14 cellular contexts compared by ENCODE assay signal in genomic region chr2:46460241-46460921, GRCh38. TPM values are rescaled to one million over a fixed set of nuclear protein-coding genes. Genes with fewer than 3 reads are reported as not detected.
DNase-seq lines count a peak whose midpoint lies in the region; ATAC-seq, FAIRE-seq and TF ChIP-seq lines count a peak whose summit lies in the region.
"Had no signal": no experiment of that assay in that cellular context is flagged by ENCODE, and none has a peak within 500 bp of the region (broad histone marks: within the 10 kb centered on the region; RNA-seq: fewer than 3 reads in every experiment).

No MANE protein-coding gene starts in this region.

- H4K91ac ChIP-seq in H1 (replicated peaks; ENCODE audit: insufficient read length, low read length): no peak overlapping the region

- DNase-seq in RWPE1 (ENCODE audit: low spot score) (no peak), H1 (ENCODE audit: low read depth in 1 of 2, low spot score in 2 of 2) (no peak), spleen (no peak), omental fat pad (ENCODE audit: low spot score) (no peak), A673 (ENCODE audit: low spot score) (no peak), NCI-H774 (lab: John Stamatoyannopoulos, UW) (no peak)
- no peak for DNase-seq in naive thymus-derived CD8-positive, alpha-beta T cell
- DNase-seq: activated CD8-positive, alpha-beta memory T cell treated with anti-CD3 and anti-CD28 coated beads for 24 hours; activated naive CD4-positive, alpha-beta T cell treated with Interleukin-2 at 50 U/mL for 16 hours; GM23248; naive thymus-derived CD4-positive, alpha-beta T cell; NCI-H1694 had no signal

- peak overlapping the region; percentile 9; the same call in 1 of the 2 replicates for H2AK5ac ChIP-seq in H1 (ENCODE audit: low read depth, low read length)

- no peak overlapping the region for H2BK12ac ChIP-seq in H1 (ENCODE audit: low read depth, low read length)

- TF ChIP-seq CTCF in RWPE1 (conservative IDR thresholded peaks at IDR 0.05; ENCODE audit: low read depth): no peak
- TF ChIP-seq CTCF in H1 (IDR thresholded peaks at IDR 0.05; ENCODE audit: control extremely low read depth in 1 of 3, insufficient read depth in 1 of 3, low read depth in 1 of 3, low read length in 3 of 3): no peak
- no peak for TF ChIP-seq CTCF in liver (IDR thresholded peaks at IDR 0.05; ENCODE audit: low read depth, low read length, missing input control)
- no peak for TF ChIP-seq CTCF in spleen (IDR thresholded peaks at IDR 0.05 in 8 of 11, conservative IDR thresholded peaks at IDR 0.05 in 3 of 11)
- TF ChIP-seq CTCF in omental fat pad (IDR thresholded peaks at IDR 0.05): no peak
- no peak for TF ChIP-seq CTCF in A673 (conservative IDR thresholded peaks at IDR 0.05; ENCODE audit: low read depth, low read length)

- H3K18ac ChIP-seq in H1 (ENCODE audit: extremely low read depth, low read length): no peak overlapping the region

- POLR2A ChIA-PET in RWPE1 (lab: Yijun Ruan, JAX; ENCODE audit: low non-redundant PET): no interaction called here
- POLR2A ChIA-PET in H1 (lab: Charles Lee; ENCODE audit: partially characterized antibody): interaction anchor here (0.6 kb wide), 1 partner anchor 22 kb away, joined by 3 read pairs; no protein-coding TSS in a partner anchor
- POLR2A ChIA-PET in A673 (lab: Charles Lee; ENCODE audit: low non-redundant PET): no interaction called here
- POLR2A ChIA-PET in naive thymus-derived CD8-positive, alpha-beta T cell (lab: Charles Lee): no interaction called here

- H3K14ac ChIP-seq in H1 (ENCODE audit: insufficient read length): no peak overlapping the region

- H3K9ac ChIP-seq in H1 (replicated peaks in 1 of 4; ENCODE audit: extremely low read depth in 1 of 4, low read depth in 3 of 4, low read length in 3 of 4): no peak overlapping the region
- no peak overlapping the region for H3K9ac ChIP-seq in liver (ENCODE audit: low read depth in 1 of 2, low read length in 2 of 2)
- H3K9ac ChIP-seq: GM23248 had no signal

- no peaks in the 10 kb centered on the region for H3K79me2 ChIP-seq in H1 (ENCODE audit: control insufficient read depth in 1 of 2, insufficient read depth in 2 of 2, low read length in 2 of 2)

- no TSS peak for BruUV-seq in A673 (replicated peaks; lab: Mats Ljungman, UMichigan)

- no peak overlapping the region for H3K4me3 Mint-ChIP-seq in naive thymus-derived CD8-positive, alpha-beta T cell
- H3K4me3 Mint-ChIP-seq: naive thymus-derived CD4-positive, alpha-beta T cell; T-helper 1 cell treated with Interleukin-12 subunit alpha and Interleukin-12 subunit beta and Interleukin-4 antibody, amounts not matched to agents 30 μg/mL and 1 μg/mL, for 36 hours had no signal

- H3K9me3 ChIP-seq in H1 (ENCODE audit: insufficient read depth in 2 of 2, low read depth in 1 of 2, low read length in 1 of 2) (no peaks in the 10 kb centered on the region), liver (ENCODE audit: control insufficient read depth in 4 of 4, low read length in 3 of 4) (no peaks in the 10 kb centered on the region), spleen (no peaks in the 10 kb centered on the region), A673 (ENCODE audit: low read depth, low read length, poor library complexity, severe bottlenecking) (no peaks in the 10 kb centered on the region)

- H3K27ac Mint-ChIP-seq in naive thymus-derived CD8-positive, alpha-beta T cell: no peak overlapping the region
- H3K27ac Mint-ChIP-seq: T-helper 1 cell treated with Interleukin-12 subunit alpha and Interleukin-12 subunit beta and Interleukin-4 antibody, amounts not matched to agents 30 μg/mL and 1 μg/mL, for 36 hours had no signal

- H3K36me3 Mint-ChIP-seq in naive thymus-derived CD8-positive, alpha-beta T cell: no peaks in the 10 kb centered on the region
- H3K36me3 Mint-ChIP-seq: naive thymus-derived CD4-positive, alpha-beta T cell had no signal

- no peak overlapping the region for H3K4me2 ChIP-seq in H1 (ENCODE audit: insufficient read depth in 1 of 2, low read depth in 2 of 2, low read length in 2 of 2)

- H2AFZ ChIP-seq in H1 (ENCODE audit: low read length): no peak overlapping the region
- H2AFZ ChIP-seq: GM23248 had no signal

- H3K27me3 ChIP-seq in H1 (replicated peaks in 1 of 4; ENCODE audit: control insufficient read depth in 3 of 4, extremely low read depth in 1 of 4, insufficient read depth in 3 of 4, low read length in 3 of 4) (no peaks in the 10 kb centered on the region), liver (ENCODE audit: control insufficient read depth in 4 of 4, insufficient read depth in 4 of 4, low read length in 3 of 4) (no peaks in the 10 kb centered on the region), spleen (replicated peaks in 1 of 7) (no peaks in the 10 kb centered on the region), A673 (replicated peaks; ENCODE audit: insufficient read depth, low read depth, low read length, poor library complexity) (no peaks in the 10 kb centered on the region)

- H2BK120ac ChIP-seq in H1 (replicated peaks; ENCODE audit: low read depth, low read length): no peak overlapping the region

- peaks cover 6 to 23% (median 11%) of the 10 kb centered on the region in 4 donors for H3K4me1 Mint-ChIP-seq in naive thymus-derived CD8-positive, alpha-beta T cell

- H2BK15ac ChIP-seq in H1 (ENCODE audit: low read length): no peak overlapping the region

- intact Hi-C loops in spleen (cut with DNase I; ENCODE audit: low total_unique reads): no loop called here
- intact Hi-C loops in A673 (cut with micrococcal nuclease; ENCODE audit: unreplicated experiment): no loop called here

- no peak for FAIRE-seq in H1 (lab: Jason Lieb, UNC)

- H4K20me1 ChIP-seq in H1 (replicated peaks in 1 of 2; ENCODE audit: control insufficient read depth in 1 of 2, insufficient read depth in 2 of 2, low read length in 2 of 2): no peaks in the 10 kb centered on the region

- no peak overlapping the region for H2BK20ac ChIP-seq in H1 (ENCODE audit: low read length)

- no peak for ATAC-seq in omental fat pad (ENCODE audit: low FRiP score)
- ATAC-seq in naive thymus-derived CD8-positive, alpha-beta T cell: no peak
- ATAC-seq: naive thymus-derived CD4-positive, alpha-beta T cell had no signal

- H3K79me1 ChIP-seq in H1 (ENCODE audit: low read depth, low read length): no peaks in the 10 kb centered on the region

- H4K8ac ChIP-seq in H1 (ENCODE audit: extremely low read depth, insufficient read depth, low read length): no peak overlapping the region; the same call in 1 of the 2 replicates

- H2BK5ac ChIP-seq in H1 (ENCODE audit: low read depth, low read length): no peak overlapping the region

- no peaks in the 10 kb centered on the region for H3K23me2 ChIP-seq in H1 (ENCODE audit: low read depth, low read length)

- TF ChIP-seq EP300 in H1 (IDR thresholded peaks at IDR 0.05; ENCODE audit: borderline replicate concordance in 1 of 2, low read depth in 2 of 2, low read length in 2 of 2): no peak

- no peak overlapping the region for H3K4ac ChIP-seq in H1 (replicated peaks; ENCODE audit: insufficient read length, low read depth, low read length)

- H3K4me3 ChIP-seq in H1 (ENCODE audit: extremely low read depth in 1 of 4, insufficient read depth in 2 of 4, low read depth in 3 of 4, low read length in 4 of 4) (no peak overlapping the region), liver (ENCODE audit: low read depth in 1 of 3, low read length in 3 of 3) (no peak overlapping the region), spleen (no peak overlapping the region), A673 (ENCODE audit: low read depth, low read length, poor library complexity, severe bottlenecking) (no peak overlapping the region)
- H3K4me3 ChIP-seq: GM23248 had no signal

- no peaks in the 10 kb centered on the region for H3K9me3 Mint-ChIP-seq in naive thymus-derived CD8-positive, alpha-beta T cell
- H3K9me3 Mint-ChIP-seq: T-helper 1 cell treated with Interleukin-12 subunit alpha and Interleukin-12 subunit beta and Interleukin-4 antibody, amounts not matched to agents 30 μg/mL and 1 μg/mL, for 36 hours had no signal

- H3K27ac ChIP-seq in RWPE1: peak overlapping the region; percentile 33
- no peak overlapping the region for H3K27ac ChIP-seq in H1 (ENCODE audit: low read depth, low read length)
- H3K27ac ChIP-seq in liver (ENCODE audit: low read depth in 1 of 2, low read length in 2 of 2): peak overlapping the region; percentile 36 to 53
- peak overlapping the region in 6 of 8 donors; percentile 16 to 78 (median 71) for H3K27ac ChIP-seq in spleen
- no peak overlapping the region for H3K27ac ChIP-seq in A673 (ENCODE audit: low read depth, low read length, poor library complexity, severe bottlenecking)
- H3K27ac ChIP-seq: GM23248 had no signal

- peaks cover 0 to 5% (median 0%) of the 10 kb centered on the region in 5 donors for H3K27me3 Mint-ChIP-seq in naive thymus-derived CD8-positive, alpha-beta T cell

- CTCF ChIA-PET in RWPE1 (lab: Yijun Ruan, JAX): interaction anchor here (0.6 to 1.0 kb wide), 5 partner anchors 21 to 467 kb away, joined by 3 to 5 read pairs (median 3); no protein-coding TSS in a partner anchor
- CTCF ChIA-PET in H1 (lab: Charles Lee; ENCODE audit: partially characterized antibody): interaction anchor here (0.6 to 4.1 kb wide), 23 partner anchors 11 to 472 kb away, joined by 3 to 31 read pairs (median 5); no protein-coding TSS in a partner anchor
- CTCF ChIA-PET in A673 (lab: Charles Lee): interaction anchor here (1.8 to 2.1 kb wide), 2 partner anchors 397 to 467 kb away, joined by 4 to 5 read pairs; no protein-coding TSS in a partner anchor

- H3K36me3 ChIP-seq in H1 (ENCODE audit: control insufficient read depth in 2 of 4, insufficient read depth in 4 of 4, low read length in 3 of 4) (no peaks in the 10 kb centered on the region), liver (ENCODE audit: control insufficient read depth in 4 of 4, insufficient read depth in 3 of 4, low read depth in 1 of 4, low read length in 3 of 4) (no peaks in the 10 kb centered on the region), spleen (no peaks in the 10 kb centered on the region), A673 (ENCODE audit: insufficient read depth, low read length, poor library complexity, severe bottlenecking) (no peaks in the 10 kb centered on the region)

- no peak overlapping the region for H3K56ac ChIP-seq in H1 (replicated peaks; ENCODE audit: insufficient read length, low read depth, low read length)

- H3K23ac ChIP-seq in H1 (ENCODE audit: insufficient read length): no peak overlapping the region

- no peak for TF ChIP-seq POLR2A in H1 (IDR thresholded peaks at IDR 0.05; ENCODE audit: control extremely low read depth in 1 of 2, low read depth in 2 of 2, low read length in 2 of 2)
- no peak for TF ChIP-seq POLR2A in spleen (IDR thresholded peaks at IDR 0.05)

- 84% methylated on average over 16 of the region's 16 CpGs; no CpG with 5 or more reads in 1 of the 2 experiments for WGBS in H1 (ENCODE audit: extremely low coverage in 1 of 2, insufficient coverage in 1 of 2, insufficient read length in 1 of 2, insufficient replicate concordance in 2 of 2, low coverage in 1 of 2, low lambda C conversion rate in 2 of 2, missing lambda C conversion rate in 1 of 2), 2 experiments
- WGBS in liver: 70% methylated on average over 16 of the region's 16 CpGs
- WGBS in spleen, 5 donors: 71 to 83% (median 74%) methylated on average over 16 of the region's 16 CpGs

- no peak for TF ChIP-seq RAD21 in H1 (IDR thresholded peaks at IDR 0.05 in 1 of 2, conservative IDR thresholded peaks at IDR 0.05 in 1 of 2; ENCODE audit: low read depth in 2 of 2, low read length in 2 of 2)
- TF ChIP-seq RAD21 in liver (IDR thresholded peaks at IDR 0.05): no peak

- no peak overlapping the region for H4K5ac ChIP-seq in H1 (ENCODE audit: insufficient read length, low read depth, low read length)

- H3K4me1 ChIP-seq in H1 (replicated peaks in 1 of 4; ENCODE audit: control insufficient read depth in 3 of 4, insufficient read depth in 4 of 4, low read length in 3 of 4) (peaks cover 0 to 4% (median 0%) of the 10 kb centered on the region in 4 experiments; a peak in 2 of 7 replicates), liver (ENCODE audit: control insufficient read depth in 4 of 4, insufficient read depth in 4 of 4, low read length in 3 of 4) (peaks cover 0 to 11% (median 7%) of the 10 kb centered on the region in 4 donors), spleen (peaks cover 12 to 57% (median 25%) of the 10 kb centered on the region in 6 donors), A673 (ENCODE audit: insufficient read depth, low read length, poor library complexity, severe bottlenecking) (no peaks in the 10 kb centered on the region)

RNA-seq across cellular contexts. Expression of gene TMEM247, which starts 19.0 kb away (rescaled TPM):
- not detected in 2 replicates for total RNA-seq in H1 (2021; fragmentation: NEBNext Ultra II Directional; extraction: Animal tissue kit (Norgen Biotek cat#: 25700))
- polyA plus RNA-seq in H1 (2011; rRNA removed) (not detected in 2 replicates), liver (not detected), spleen (not detected)
- polyA plus RNA-seq in H1 (2011; cell fraction: cytosol; rRNA removed): not detected
- polyA plus RNA-seq in H1 (2011; cell fraction: nucleus; rRNA removed): not detected
- polyA plus RNA-seq in H1 (2012, experiment 1 of 2): not detected in 4 replicates
- not detected for polyA plus RNA-seq in H1 (2012, experiment 2 of 2)
- polyA plus RNA-seq in H1 (2013, experiment 1 of 2): not detected
- polyA plus RNA-seq in H1 (2013, experiment 2 of 2): not detected
- polyA minus RNA-seq in H1 (2011; rRNA and poly(A)+ RNA removed): not detected in 2 replicates
- not detected for polyA minus RNA-seq in H1 (2011; cell fraction: cytosol; rRNA and poly(A)+ RNA removed)
- not detected for polyA minus RNA-seq in H1 (2011; cell fraction: nucleus; rRNA and poly(A)+ RNA removed)
- total RNA-seq in liver (not detected), spleen (not detected), omental fat pad (not detected), A673 (2021) (not detected in 2 replicates)
- not detected for total RNA-seq in naive thymus-derived CD8-positive, alpha-beta T cell
- not detected for polyA plus RNA-seq in naive thymus-derived CD8-positive, alpha-beta T cell
- total RNA-seq: GM23248; naive thymus-derived CD4-positive, alpha-beta T cell had no signal
- polyA plus RNA-seq: GM23248; naive thymus-derived CD4-positive, alpha-beta T cell had no signal

Comparison
In these comparisons a context has a peak if more than half of its experiments do, and no peak if none do; other contexts are left out.
1. H3K27ac ChIP-seq: peak in RWPE1 (single experiment), liver (2 of 2) and spleen (6 of 8); none in H1 (single experiment) and A673 (single experiment).